1 cellular context compared by ENCODE assay signal in the genomic region with DNA sequence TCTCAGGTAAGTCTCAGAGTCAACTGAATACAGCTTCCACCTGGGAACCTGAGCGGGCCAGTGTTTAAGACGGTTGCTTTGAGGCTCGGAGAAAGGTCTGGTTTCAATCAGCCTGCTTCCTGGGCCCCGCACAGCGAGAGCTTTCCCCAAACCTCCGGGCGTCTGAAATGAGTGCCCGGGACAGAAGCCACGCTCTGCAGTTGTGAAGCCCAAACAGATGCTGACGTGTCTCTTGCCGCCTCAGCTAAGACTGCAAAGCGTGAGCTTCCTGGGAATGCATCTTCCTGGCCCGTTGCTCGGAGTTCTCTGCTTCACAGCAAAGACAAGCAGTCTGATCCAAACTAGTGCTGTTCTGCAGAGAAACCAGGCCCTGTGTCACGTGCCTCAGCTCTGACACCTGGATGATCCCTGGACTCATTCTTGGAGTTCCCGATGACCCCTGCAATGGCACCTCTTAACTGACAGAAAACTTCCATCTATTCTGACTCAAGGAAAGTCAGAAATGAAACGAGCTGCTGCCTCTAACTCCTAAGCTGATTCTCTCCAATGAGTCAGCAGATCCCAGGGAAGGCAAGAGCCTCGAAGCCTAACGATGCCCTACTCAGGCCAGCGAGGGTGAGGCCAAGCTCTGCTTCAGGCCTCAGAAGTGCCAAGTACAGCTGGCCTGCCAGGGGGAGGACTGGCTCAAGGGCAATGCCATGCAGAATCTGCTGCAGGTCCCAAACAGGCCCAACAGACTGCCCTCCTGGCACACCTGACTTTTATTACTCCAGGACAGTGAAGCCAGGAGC.
TF ChIP-seq lines count a peak whose summit lies in the region.

No MANE protein-coding gene starts in this region.

TF ChIP-seq in IMR-90, 13 proteins besides CTCF, POLR2A, EP300 and RAD21:
- TF ChIP-seq, protein P1, sequence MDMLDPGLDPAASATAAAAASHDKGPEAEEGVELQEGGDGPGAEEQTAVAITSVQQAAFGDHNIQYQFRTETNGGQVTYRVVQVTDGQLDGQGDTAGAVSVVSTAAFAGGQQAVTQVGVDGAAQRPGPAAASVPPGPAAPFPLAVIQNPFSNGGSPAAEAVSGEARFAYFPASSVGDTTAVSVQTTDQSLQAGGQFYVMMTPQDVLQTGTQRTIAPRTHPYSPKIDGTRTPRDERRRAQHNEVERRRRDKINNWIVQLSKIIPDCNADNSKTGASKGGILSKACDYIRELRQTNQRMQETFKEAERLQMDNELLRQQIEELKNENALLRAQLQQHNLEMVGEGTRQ (IDR thresholded peaks at IDR 0.05; ENCODE audit: low read depth, low read length) = peak; percentile 35; the same call in 1 of the 2 replicates
- TF ChIP-seq SMC3 (IDR thresholded peaks at IDR 0.05; ENCODE audit: low read depth, low read length) = no peak
- TF ChIP-seq MAFK (IDR thresholded peaks at IDR 0.05; ENCODE audit: low read depth, low read length) = peak; percentile 64
- TF ChIP-seq NFE2L2 (IDR thresholded peaks at IDR 0.05; ENCODE audit: low read depth, low read length) = peak; percentile 80; the same call in 1 of the 2 replicates
